9 cellular contexts compared by ENCODE assay signal in genomic region chr11:122101625-122102291, GRCh38. TPM values are rescaled to one million over a fixed set of nuclear protein-coding genes. Genes with fewer than 3 reads are reported as not detected.
DNase-seq lines count a peak whose midpoint lies in the region; ATAC-seq, FAIRE-seq and TF ChIP-seq lines count a peak whose summit lies in the region.
"Had no signal": no experiment of that assay in that cellular context is flagged by ENCODE, and none has a peak within 500 bp of the region (broad histone marks: within the 10 kb centered on the region; RNA-seq: fewer than 3 reads in every experiment).

No MANE protein-coding gene starts in this region.

- FAIRE-seq in pancreas (lab: Jason Lieb, UNC) = no peak

- no peak overlapping the region for H3K4me3 Mint-ChIP-seq in HFFc6

- peak; percentile 71 for TF ChIP-seq CTCF in HFFc6 (IDR thresholded peaks at IDR 0.05)
- TF ChIP-seq CTCF in WI38 (IDR thresholded peaks at IDR 0.05; ENCODE audit: low read depth, low read length) = peak; percentile 49
- peak; percentile 35 to 80 (median 61) for TF ChIP-seq CTCF in heart left ventricle (IDR thresholded peaks at IDR 0.05)
- peak in 2 of 4 donors; percentile 13 to 33 for TF ChIP-seq CTCF in pancreas (IDR thresholded peaks at IDR 0.05)

- H3K36me3 Mint-ChIP-seq in HFFc6 (ENCODE audit: low read depth) = peaks cover 56% of the 10 kb centered on the region

- no peak for TF ChIP-seq POLR2A in heart left ventricle (IDR thresholded peaks at IDR 0.05)

- 1 to 3% (median 2%) methylated on average over 13 of the region's 13 CpGs for WGBS in heart left ventricle, 4 donors
- 3 to 4% methylated on average over 13 of the region's 13 CpGs for WGBS in pancreas, 2 donors

- H3K27ac ChIP-seq in heart left ventricle (peak overlapping the region; percentile 70 to 95 (median 89)), pancreas (peak overlapping the region; percentile 35 to 83 (median 62))
- H3K27ac ChIP-seq: KMS-11 had no signal

- no peak overlapping the region for H3K27ac Mint-ChIP-seq in HFFc6

- DNase-seq in HFFc6 (peak; percentile 88), heart left ventricle (peak; percentile 66 to 76 (median 67)), pancreas (peak; percentile 22 to 55 (median 42)), Kasumi-1 (lab: John Stamatoyannopoulos, UW) (no peak), GOT3 (lab: John Stamatoyannopoulos, UW) (no peak), NCI-H1436 treated with DMSO at 0.1 percent for 48 hours (lab: John Stamatoyannopoulos, UW) (no peak)

- intact Hi-C loops in heart left ventricle (cut with DNase I) (loop anchor here (1.0 to 10.0 kb wide), 20 partner anchors 77 to 447 kb away; no protein-coding TSS in a partner anchor), pancreas (cut with DNase I) (loop anchor here in 2 of 3 donors (5.0 to 10.0 kb wide), 2 partner anchors 444 to 447 kb away; no protein-coding TSS in a partner anchor)

- H3K9me3 ChIP-seq in heart left ventricle (no peaks in the 10 kb centered on the region), pancreas (no peaks in the 10 kb centered on the region)

- no peaks in the 10 kb centered on the region for H3K9me3 Mint-ChIP-seq in HFFc6

- H3K27me3 Mint-ChIP-seq in HFFc6 (ENCODE audit: insufficient read depth) = peaks cover 28% of the 10 kb centered on the region

- no peaks in the 10 kb centered on the region for H3K4me1 Mint-ChIP-seq in HFFc6 (ENCODE audit: low read depth)

- peaks cover 0 to 29% (median 4%) of the 10 kb centered on the region in 9 donors for H3K27me3 ChIP-seq in heart left ventricle
- peaks cover 0 to 6% (median 3%) of the 10 kb centered on the region in 4 donors for H3K27me3 ChIP-seq in pancreas

- H3K4me1 ChIP-seq in heart left ventricle (peaks cover 0 to 25% (median 6%) of the 10 kb centered on the region in 12 donors), pancreas (no peaks in the 10 kb centered on the region)

- H3K36me3 ChIP-seq in heart left ventricle = no peaks in the 10 kb centered on the region
- H3K36me3 ChIP-seq in pancreas = no peaks in the 10 kb centered on the region

- peak overlapping the region; percentile 86 for H3K4me3 ChIP-seq in WI38 (ENCODE audit: low read depth, low read length)
- H3K4me3 ChIP-seq in heart left ventricle = peak overlapping the region; percentile 34 to 81 (median 61)
- peak overlapping the region in 3 of 4 donors; percentile 7 to 42 (median 33) for H3K4me3 ChIP-seq in pancreas

- ATAC-seq in heart left ventricle = peak; percentile 82 to 89 (median 88)
- peak; percentile 76 to 87 (median 83) for ATAC-seq in pancreas
- ATAC-seq in HG03439 (IDR thresholded peaks at IDR 0.05; ENCODE audit: unreplicated experiment) = no peak

RNA-seq across cellular contexts. Expression of gene BLID, which starts 14.3 kb away (rescaled TPM):
- 1 to 10 TPM in 5 of 6 experiments, under 1 TPM in 1; 0.85 to 1.6 (median 1.2) TPM for total RNA-seq in HFFc6 (2021; fragmentation: NEBNext Ultra II Directional; extraction: Animal tissue kit (Norgen Biotek cat#: 25700))
- not detected for total RNA-seq in heart left ventricle
- polyA plus RNA-seq in heart left ventricle = not detected
- total RNA-seq in pancreas = not detected
- not detected for polyA plus RNA-seq in pancreas

Comparison
In these comparisons a context has a peak if more than half of its experiments do, and no peak if none do; other contexts are left out.
1. DNase-seq: peak in HFFc6 (single experiment), heart left ventricle (5 of 5) and pancreas (6 of 6); none in Kasumi-1 (0 of 2), GOT3 (single experiment) and NCI-H1436 treated with DMSO at 0.1 percent for 48 hours (single experiment).
2. H3K4me3 ChIP-seq: peak in every context shown above with its lines; median percentile 86 in WI38; 61 in heart left ventricle; 33 in pancreas.